Comparison of ENCODE assay signal across 19 cellular contexts in the genomic region with DNA sequence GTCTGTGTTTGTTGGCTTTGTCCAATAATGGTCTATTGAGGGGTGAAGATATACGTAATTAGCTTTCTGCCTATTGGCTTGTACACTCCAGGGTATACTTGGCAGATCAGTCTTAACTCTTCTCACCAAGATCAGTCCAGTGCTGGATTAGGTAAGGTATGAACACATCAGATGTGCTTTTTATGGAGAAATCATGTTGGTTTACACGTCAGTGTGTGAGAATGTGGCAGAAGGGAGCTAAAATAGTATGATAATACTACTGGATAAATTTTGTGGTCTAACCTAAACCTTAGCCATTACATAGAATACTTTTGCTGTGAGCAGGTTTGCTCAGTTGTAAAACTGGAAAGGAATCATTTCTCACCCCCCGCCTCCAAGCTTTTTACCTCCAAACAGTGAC. TPM values are rescaled to one million over a fixed set of nuclear protein-coding genes. Genes with fewer than 3 reads are reported as not detected.
A peak's percentile ranks its signal among the peaks of the same experiment; 100 is the strongest.
DNase-seq lines count a peak whose midpoint lies in the region; ATAC-seq and TF ChIP-seq lines count a peak whose summit lies in the region.
"Had no signal": no experiment of that assay in that cellular context is flagged by ENCODE, and none has a peak within 500 bp of the region (broad histone marks: within the 10 kb centered on the region; RNA-seq: fewer than 3 reads in every experiment).

No MANE protein-coding gene starts in this region.

- BruUV-seq in IMR-90 (replicated peaks; lab: Mats Ljungman, UMichigan), result no TSS peak

- H3K27me3 Mint-ChIP-seq in activated naive CD8-positive, alpha-beta T cell treated with anti-CD3 and anti-CD28 coated beads, Interleukin-2, amount 50 U/mL, for 24 hours, result no peaks in the 10 kb centered on the region
- H3K27me3 Mint-ChIP-seq in activated naive CD8-positive, alpha-beta T cell treated with anti-CD3 and anti-CD28 coated beads for 36 hours, result no peaks in the 10 kb centered on the region
- H3K27me3 Mint-ChIP-seq in glutamatergic neuron (ENCODE audit: unreplicated experiment), result no peaks in the 10 kb centered on the region

- no peak overlapping the region for H4K91ac ChIP-seq in IMR-90 (ENCODE audit: insufficient read depth, low read depth, low read length)

- no peak overlapping the region for H2BK5ac ChIP-seq in IMR-90 (ENCODE audit: low read depth, low read length, poor library complexity, severe bottlenecking)

- in situ Hi-C loops in IMR-90 (cut with MboI; ENCODE audit: low sequenced_read_pairs), result no loop called here

- H3K18ac ChIP-seq in IMR-90 (ENCODE audit: low read depth, low read length), result no peak overlapping the region

- TF ChIP-seq CTCF in IMR-90 (conservative IDR thresholded peaks at IDR 0.05; ENCODE audit: low read depth, low read length) (no peak), glutamatergic neuron (IDR thresholded peaks at IDR 0.05; ENCODE audit: partially characterized antibody, unreplicated experiment) (no peak)

- no peak for TF ChIP-seq RAD21 in IMR-90 (IDR thresholded peaks at IDR 0.05; ENCODE audit: low read length)

- no peak overlapping the region for H3K4me2 ChIP-seq in IMR-90 (ENCODE audit: low read depth, low read length)
- H3K4me2 ChIP-seq: BLaER1 had no signal

- no peak overlapping the region for H2BK20ac ChIP-seq in IMR-90 (ENCODE audit: low read depth, low read length)

- no peaks in the 10 kb centered on the region for H3K9me3 Mint-ChIP-seq in activated naive CD8-positive, alpha-beta T cell treated with anti-CD3 and anti-CD28 coated beads, Interleukin-2, amount 50 U/mL, for 24 hours
- H3K9me3 Mint-ChIP-seq in activated naive CD8-positive, alpha-beta T cell treated with anti-CD3 and anti-CD28 coated beads for 36 hours, result no peaks in the 10 kb centered on the region
- H3K9me3 Mint-ChIP-seq in glutamatergic neuron (ENCODE audit: unreplicated experiment), result peaks cover 2% of the 10 kb centered on the region
- H3K9me3 Mint-ChIP-seq: CD8-positive, alpha-beta memory T cell had no signal

- H3K14ac ChIP-seq in IMR-90 (replicated peaks; ENCODE audit: low read depth, low read length), result no peak overlapping the region

- no peak overlapping the region for H3K23ac ChIP-seq in IMR-90 (ENCODE audit: low read depth, low read length)

- H3K4me3 Mint-ChIP-seq in activated naive CD8-positive, alpha-beta T cell treated with anti-CD3 and anti-CD28 coated beads, Interleukin-2, amount 50 U/mL, for 24 hours, result no peak overlapping the region
- no peak overlapping the region for H3K4me3 Mint-ChIP-seq in activated naive CD8-positive, alpha-beta T cell treated with anti-CD3 and anti-CD28 coated beads for 36 hours
- no peak overlapping the region for H3K4me3 Mint-ChIP-seq in glutamatergic neuron (ENCODE audit: unreplicated experiment)
- H3K4me3 Mint-ChIP-seq: CD8-positive, alpha-beta memory T cell had no signal

- H2AK9ac ChIP-seq in IMR-90 (replicated peaks; ENCODE audit: low read depth, low read length, poor library complexity), result no peak overlapping the region

- H3K9me3 ChIP-seq in IMR-90 (ENCODE audit: control insufficient read depth, insufficient read depth, low read length), result no peaks in the 10 kb centered on the region
- H3K9me3 ChIP-seq: BLaER1 had no signal

- H4K5ac ChIP-seq in IMR-90 (ENCODE audit: low read depth, low read length), result no peak overlapping the region

- peaks cover 3% of the 10 kb centered on the region; the same call in 1 of the 2 replicates for H4K20me1 ChIP-seq in IMR-90 (ENCODE audit: insufficient read depth, low read length)

- dilution Hi-C loops in IMR-90 (cut with HindIII; ENCODE audit: low sequenced_read_pairs, unreplicated experiment), result no loop called here

- H3K27ac Mint-ChIP-seq in activated naive CD8-positive, alpha-beta T cell treated with anti-CD3 and anti-CD28 coated beads, Interleukin-2, amount 50 U/mL, for 24 hours, result peak overlapping the region; percentile 39
- H3K27ac Mint-ChIP-seq in activated naive CD8-positive, alpha-beta T cell treated with anti-CD3 and anti-CD28 coated beads for 36 hours, result no peak overlapping the region
- no peak overlapping the region for H3K27ac Mint-ChIP-seq in glutamatergic neuron (ENCODE audit: unreplicated experiment)

- H2BK15ac ChIP-seq in IMR-90 (ENCODE audit: low read depth, low read length), result no peak overlapping the region

- H2BK120ac ChIP-seq in IMR-90 (ENCODE audit: low read depth, low read length), result no peak overlapping the region

- no peak overlapping the region for H2AFZ ChIP-seq in IMR-90 (replicated peaks; ENCODE audit: low read length, poor library complexity)

- H3K9ac ChIP-seq in IMR-90 (ENCODE audit: low read depth, low read length), result no peak overlapping the region
- H3K9ac ChIP-seq: BLaER1 had no signal

- H3K56ac ChIP-seq in IMR-90 (ENCODE audit: extremely low read depth, insufficient read depth, low read length), result no peak overlapping the region

- H3K4me1 Mint-ChIP-seq in activated naive CD8-positive, alpha-beta T cell treated with anti-CD3 and anti-CD28 coated beads, Interleukin-2, amount 50 U/mL, for 24 hours, result peaks cover 45% of the 10 kb centered on the region
- H3K4me1 Mint-ChIP-seq in activated naive CD8-positive, alpha-beta T cell treated with anti-CD3 and anti-CD28 coated beads for 36 hours, result peaks cover 29% of the 10 kb centered on the region
- H3K4me1 Mint-ChIP-seq in glutamatergic neuron (ENCODE audit: low read depth, unreplicated experiment), result no peaks in the 10 kb centered on the region

- H3K4me1 ChIP-seq in IMR-90 (ENCODE audit: control insufficient read depth, insufficient read depth, low read length), result peaks cover 2% of the 10 kb centered on the region; the same call in 1 of the 2 replicates

- POLR2A ChIA-PET in IMR-90 (lab: Charles Lee; ENCODE audit: unreplicated experiment), result no interaction called here

- ATAC-seq in activated naive CD8-positive, alpha-beta T cell treated with anti-CD3 and anti-CD28 coated beads, Interleukin-2, amount 50 U/mL, for 24 hours, result no peak
- ATAC-seq in IMR-90 (ENCODE audit: low read depth) (no peak), HG02840 (IDR thresholded peaks at IDR 0.05; ENCODE audit: low FRiP score, unreplicated experiment) (no peak)
- ATAC-seq in stimulated activated naive CD8-positive, alpha-beta T cell treated with anti-CD3 and anti-CD28 coated beads, Interleukin-15, Interleukin-2, amounts not matched to agents 100 U/mL and 50 U/mL, for 24 hours, result no peak
- ATAC-seq: HepG2 had no signal

- CTCF ChIA-PET in IMR-90 (lab: Yijun Ruan, JAX), result no interaction called here

- H4K8ac ChIP-seq in IMR-90 (ENCODE audit: low read depth in 2 of 2, low read length in 2 of 2), result no peak overlapping the region

- no CpG with 5 or more reads among the region's 3 CpGs for WGBS in IMR-90 (ENCODE audit: extremely low coverage in 2 of 2, insufficient read length in 1 of 2), 2 experiments

- no peak for TF ChIP-seq POLR2A in IMR-90 (IDR thresholded peaks at IDR 0.05; ENCODE audit: low read depth, low read length)

- H2AK5ac ChIP-seq in IMR-90 (ENCODE audit: low read depth, low read length), result no peak overlapping the region

- no peak overlapping the region for H3K4me3 ChIP-seq in IMR-90 (ENCODE audit: insufficient read depth, low read depth, low read length)
- H3K4me3 ChIP-seq: BLaER1, SK-N-MC had no signal

- no peak overlapping the region for H3K27ac ChIP-seq in IMR-90 (ENCODE audit: insufficient read depth, low read length)
- H3K27ac ChIP-seq: BLaER1, SK-N-MC had no signal

- H3K27me3 ChIP-seq in IMR-90 (ENCODE audit: control insufficient read depth, insufficient read depth, low read length), result no peaks in the 10 kb centered on the region
- H3K27me3 ChIP-seq: BLaER1 had no signal

- no peaks in the 10 kb centered on the region for H3K79me1 ChIP-seq in IMR-90 (ENCODE audit: low read depth in 1 of 2, low read length in 2 of 2)

- H3K9me1 ChIP-seq in IMR-90 (ENCODE audit: insufficient read depth, low read length), result no peaks in the 10 kb centered on the region

- H3K36me3 Mint-ChIP-seq in activated naive CD8-positive, alpha-beta T cell treated with anti-CD3 and anti-CD28 coated beads, Interleukin-2, amount 50 U/mL, for 24 hours (ENCODE audit: low read depth), result peaks cover 21% of the 10 kb centered on the region
- H3K36me3 Mint-ChIP-seq in activated naive CD8-positive, alpha-beta T cell treated with anti-CD3 and anti-CD28 coated beads for 36 hours, result peaks cover 15% of the 10 kb centered on the region
- no peaks in the 10 kb centered on the region for H3K36me3 Mint-ChIP-seq in glutamatergic neuron (ENCODE audit: unreplicated experiment)

- DNase-seq in activated naive CD8-positive, alpha-beta T cell treated with anti-CD3 and anti-CD28 coated beads, Interleukin-2, amount 50 U/mL, for 24 hours, result no peak
- DNase-seq in activated naive CD8-positive, alpha-beta T cell treated with anti-CD3 and anti-CD28 coated beads for 36 hours, result no peak
- peak; percentile 25 for DNase-seq in IMR-90
- peak; percentile 28 for DNase-seq in fibroblast of peridontal ligament (ENCODE audit: extremely low read depth)
- no peak for DNase-seq in stimulated activated naive CD8-positive, alpha-beta T cell treated with anti-CD3 and anti-CD28 coated beads, Interleukin-15, Interleukin-2, amounts not matched to agents 100 U/mL and 50 U/mL, for 24 hours
- DNase-seq in NCI-H2227 treated with DMSO at 0.1 percent for 48 hours (lab: John Stamatoyannopoulos, UW), result no peak
- DNase-seq in glutamatergic neuron, result no peak
- DNase-seq: CD8-positive, alpha-beta memory T cell; KG1; MV-4-11; NCI-H1417; NCI-H187; NCI-H2107; NCI-H510A treated with DMSO at 0.1 percent for 48 hours; SHP77 had no signal

- peaks cover 8% of the 10 kb centered on the region; the same call in 1 of the 2 replicates for H3K36me3 ChIP-seq in IMR-90 (ENCODE audit: control insufficient read depth, insufficient read depth, low read length)

- intact Hi-C loops in IMR-90 (cut with micrococcal nuclease), result no loop called here

- H3K4ac ChIP-seq in IMR-90 (ENCODE audit: low read depth, low read length), result no peak overlapping the region

TF ChIP-seq in IMR-90, 13 proteins besides CTCF, POLR2A, EP300 and RAD21 (continues in another document):
- TF ChIP-seq NFE2L2 (IDR thresholded peaks at IDR 0.05; ENCODE audit: low read depth, low read length) (no peak), RCOR1 (IDR thresholded peaks at IDR 0.05; ENCODE audit: insufficient replicate concordance, low read length) (no peak), SMC3 (IDR thresholded peaks at IDR 0.05; ENCODE audit: low read depth, low read length) (no peak), CHD1 (IDR thresholded peaks at IDR 0.05; ENCODE audit: low read depth, low read length) (no peak)

RNA-seq across cellular contexts. Expression of a gene that starts 4.2 kb away (rescaled TPM):
- total RNA-seq in activated naive CD8-positive, alpha-beta T cell treated with anti-CD3 and anti-CD28 coated beads for 36 hours, result 100 to 1,000 TPM; 286 to 288 TPM
- total RNA-seq in IMR-90 (2012; rRNA removed) (53.9 and 86.9 TPM in 2 replicates), glutamatergic neuron (ENCODE audit: unreplicated experiment) (216 TPM)
- 141 and 147 TPM in 2 replicates for polyA plus RNA-seq in IMR-90 (2012; rRNA removed)
- polyA plus RNA-seq in IMR-90 (2012; cell fraction: cytosol; rRNA removed), result 45.4 and 47.8 TPM in 2 replicates
- polyA plus RNA-seq in IMR-90 (2012; cell fraction: nucleus; rRNA removed; ENCODE audit: low replicate concordance), result 47.0 and 172 TPM in 2 replicates

Comparison
In these comparisons a context has a peak if more than half of its experiments do, and no peak if none do; other contexts are left out.
1. DNase-seq: peak in IMR-90 (single experiment) and fibroblast of peridontal ligament (single experiment); none in activated naive CD8-positive, alpha-beta T cell treated with anti-CD3 and anti-CD28 coated beads, Interleukin-2, amount 50 U/mL, for 24 hours (single experiment), activated naive CD8-positive, alpha-beta T cell treated with anti-CD3 and anti-CD28 coated beads for 36 hours (single experiment), stimulated activated naive CD8-positive, alpha-beta T cell treated with anti-CD3 and anti-CD28 coated beads, Interleukin-15, Interleukin-2, amounts not matched to agents 100 U/mL and 50 U/mL, for 24 hours (single experiment), NCI-H2227 treated with DMSO at 0.1 percent for 48 hours (single experiment) and glutamatergic neuron (single experiment).